16 cellular contexts compared by ENCODE assay signal in the genomic region with DNA sequence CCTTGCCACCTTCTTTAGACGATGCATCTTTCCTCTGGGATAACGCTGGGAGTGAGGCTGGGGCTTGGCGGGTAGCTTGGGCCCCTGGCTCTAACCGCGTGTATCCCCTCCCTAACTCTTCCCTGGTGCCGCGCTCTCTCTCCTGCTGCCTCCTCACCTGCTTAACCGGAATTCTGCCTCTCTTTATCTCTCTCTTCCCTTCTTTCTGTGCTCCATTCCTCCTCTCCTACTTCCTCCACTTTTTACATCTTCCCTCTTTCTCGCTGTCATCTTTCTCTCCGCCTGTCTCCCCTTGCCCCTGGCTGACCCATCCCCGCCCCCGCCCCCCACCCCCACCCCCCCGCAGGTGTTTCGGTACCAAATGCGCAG. TPM values are rescaled to one million over a fixed set of nuclear protein-coding genes. Genes with fewer than 3 reads are reported as not detected.
DNase-seq lines count a peak whose midpoint lies in the region; ATAC-seq, FAIRE-seq and TF ChIP-seq lines count a peak whose summit lies in the region.
"Had no signal": no experiment of that assay in that cellular context is flagged by ENCODE, and none has a peak within 500 bp of the region (broad histone marks: within the 10 kb centered on the region; RNA-seq: fewer than 3 reads in every experiment).

No MANE protein-coding gene starts in this region.

- 0 out of 2 replicates have a peak overlapping the region, but pooled peaks have one; percentile 9 for H2BK12ac ChIP-seq in H1 (ENCODE audit: low read depth, low read length)

- no peaks in the 10 kb centered on the region for H3K36me3 Mint-ChIP-seq in activated T-cell treated with anti-CD3 and anti-CD28 coated beads, Interleukin-2, amount 50 U/mL, for 24 hours (ENCODE audit: low read depth)
- H3K36me3 Mint-ChIP-seq in neural crest cell (ENCODE audit: low read depth), result peaks cover 4% of the 10 kb centered on the region

- H3K4me2 ChIP-seq in H1 (ENCODE audit: insufficient read depth in 1 of 2, low read depth in 2 of 2, low read length in 2 of 2), result peak overlapping the region; percentile 88 to 92; a peak in 3 of 4 replicates

- peaks cover 59% of the 10 kb centered on the region for H3K4me1 ChIP-seq in HUES6 (ENCODE audit: control insufficient read depth, insufficient read depth, low read length)
- H3K4me1 ChIP-seq in H1 (replicated peaks in 1 of 4; ENCODE audit: control insufficient read depth in 3 of 4, insufficient read depth in 4 of 4, low read length in 3 of 4), result peaks cover 2 to 57% (median 47%) of the 10 kb centered on the region in 4 experiments

- no peak overlapping the region for H3K23ac ChIP-seq in H1 (ENCODE audit: insufficient read length)

- H3K4ac ChIP-seq in H1 (replicated peaks; ENCODE audit: insufficient read length, low read depth, low read length), result no peak overlapping the region

- H2BK5ac ChIP-seq in H1 (ENCODE audit: low read depth, low read length), result no peak overlapping the region

- H3K27me3 ChIP-seq in HUES6 (ENCODE audit: control insufficient read depth, insufficient read depth, low read length), result peaks cover 100% of the 10 kb centered on the region
- H3K27me3 ChIP-seq in H1 (replicated peaks in 1 of 4; ENCODE audit: control insufficient read depth in 3 of 4, extremely low read depth in 1 of 4, insufficient read depth in 3 of 4, low read length in 3 of 4), result peaks cover 78 to 100% (median 93%) of the 10 kb centered on the region in 4 experiments

- no peak for TF ChIP-seq RAD21 in H1 (IDR thresholded peaks at IDR 0.05 in 1 of 2, conservative IDR thresholded peaks at IDR 0.05 in 1 of 2; ENCODE audit: low read depth in 2 of 2, low read length in 2 of 2)

- H3K4me3 Mint-ChIP-seq in activated T-cell treated with anti-CD3 and anti-CD28 coated beads, Interleukin-2, amount 50 U/mL, for 24 hours, result no peak overlapping the region
- peak overlapping the region; percentile 41 for H3K4me3 Mint-ChIP-seq in neural crest cell
- H3K4me3 Mint-ChIP-seq: activated CD4-positive, alpha-beta T cell treated with anti-CD3 and anti-CD28 coated beads for 36 hours had no signal

- TF ChIP-seq CTCF in H1 (IDR thresholded peaks at IDR 0.05; ENCODE audit: control extremely low read depth in 1 of 3, insufficient read depth in 1 of 3, low read depth in 1 of 3, low read length in 3 of 3), result no peak
- TF ChIP-seq CTCF in neural crest cell (conservative IDR thresholded peaks at IDR 0.05), result no peak

- no peak for TF ChIP-seq POLR2A in H1 (IDR thresholded peaks at IDR 0.05; ENCODE audit: control extremely low read depth in 1 of 2, low read depth in 2 of 2, low read length in 2 of 2)

- FAIRE-seq in H1 (lab: Jason Lieb, UNC), result no peak

- H3K14ac ChIP-seq in H1 (ENCODE audit: insufficient read length), result no peak overlapping the region

- H3K9me3 Mint-ChIP-seq in activated T-cell treated with anti-CD3 and anti-CD28 coated beads, Interleukin-2, amount 50 U/mL, for 24 hours, result no peaks in the 10 kb centered on the region
- no peaks in the 10 kb centered on the region for H3K9me3 Mint-ChIP-seq in neural crest cell

- H4K91ac ChIP-seq in H1 (replicated peaks; ENCODE audit: insufficient read length, low read length), result no peak overlapping the region

- CTCF ChIA-PET in H1 (lab: Charles Lee; ENCODE audit: partially characterized antibody), result interaction anchor here (1.0 kb wide), 1 partner anchor 314 kb away, joined by 3 read pairs; no protein-coding TSS in a partner anchor

- no peak overlapping the region for H3K27ac ChIP-seq in HUES6 (ENCODE audit: low read depth, low read length)
- no peak overlapping the region for H3K27ac ChIP-seq in H1 (ENCODE audit: low read depth, low read length)
- H3K27ac ChIP-seq: brain microvascular endothelial cell, psoas muscle, vagina had no signal

- no peak overlapping the region for H4K5ac ChIP-seq in H1 (ENCODE audit: insufficient read length, low read depth, low read length)

- H4K20me1 ChIP-seq in H1 (replicated peaks in 1 of 2; ENCODE audit: control insufficient read depth in 1 of 2, insufficient read depth in 2 of 2, low read length in 2 of 2), result peaks cover 11 to 28% of the 10 kb centered on the region in 2 experiments

- H3K9ac ChIP-seq in HUES6 (ENCODE audit: low read length) (no peak overlapping the region), H1 (replicated peaks in 1 of 4; ENCODE audit: extremely low read depth in 1 of 4, low read depth in 3 of 4, low read length in 3 of 4) (no peak overlapping the region)

- no peak for TF ChIP-seq EP300 in H1 (IDR thresholded peaks at IDR 0.05; ENCODE audit: borderline replicate concordance in 1 of 2, low read depth in 2 of 2, low read length in 2 of 2)

- H4K8ac ChIP-seq in H1 (ENCODE audit: extremely low read depth, insufficient read depth, low read length), result 0 out of 2 replicates have a peak overlapping the region, but pooled peaks have one; percentile 28

- H2AFZ ChIP-seq in H1 (ENCODE audit: low read length), result no peak overlapping the region

- peaks cover 92% of the 10 kb centered on the region for H3K27me3 Mint-ChIP-seq in activated T-cell treated with anti-CD3 and anti-CD28 coated beads, Interleukin-2, amount 50 U/mL, for 24 hours
- H3K27me3 Mint-ChIP-seq in neural crest cell (ENCODE audit: low read depth), result peaks cover 100% of the 10 kb centered on the region

- H3K36me3 ChIP-seq in HUES6 (ENCODE audit: control insufficient read depth, insufficient read depth, low read length), result no peaks in the 10 kb centered on the region
- H3K36me3 ChIP-seq in H1 (ENCODE audit: control insufficient read depth in 2 of 4, insufficient read depth in 4 of 4, low read length in 3 of 4), result peaks cover 0 to 13% (median 0%) of the 10 kb centered on the region in 4 experiments; a peak in 1 of 8 replicates
- H3K36me3 ChIP-seq: brain microvascular endothelial cell, vagina had no signal

- H3K79me1 ChIP-seq in H1 (ENCODE audit: low read depth, low read length), result no peaks in the 10 kb centered on the region

- H2AK5ac ChIP-seq in H1 (ENCODE audit: low read depth, low read length), result no peak overlapping the region

- peak overlapping the region; percentile 80 for H3K27ac Mint-ChIP-seq in activated T-cell treated with anti-CD3 and anti-CD28 coated beads, Interleukin-2, amount 50 U/mL, for 24 hours
- no peak overlapping the region for H3K27ac Mint-ChIP-seq in neural crest cell (ENCODE audit: unreplicated experiment)
- H3K27ac Mint-ChIP-seq: activated CD4-positive, alpha-beta T cell treated with anti-CD3 and anti-CD28 coated beads for 36 hours had no signal

- H3K9me3 ChIP-seq in HUES6 (ENCODE audit: control insufficient read depth, insufficient read depth, low read depth, low read length) (no peaks in the 10 kb centered on the region), H1 (ENCODE audit: insufficient read depth in 2 of 2, low read depth in 1 of 2, low read length in 1 of 2) (no peaks in the 10 kb centered on the region; a peak in 1 of 4 replicates)
- H3K9me3 ChIP-seq: psoas muscle, vagina had no signal

- POLR2A ChIA-PET in H1 (lab: Charles Lee; ENCODE audit: partially characterized antibody), result interaction anchor here (0.6 to 1.4 kb wide), 2 partner anchors 9 to 688 kb away, joined by 5 to 7 read pairs; a partner anchor contains a TSS

- H3K23me2 ChIP-seq in H1 (ENCODE audit: low read depth, low read length), result peaks cover 20% of the 10 kb centered on the region; the same call in 1 of the 2 replicates

- no peak overlapping the region for H3K56ac ChIP-seq in H1 (replicated peaks; ENCODE audit: insufficient read length, low read depth, low read length)

- no peak overlapping the region for H2BK120ac ChIP-seq in H1 (replicated peaks; ENCODE audit: low read depth, low read length)

- no peak for ATAC-seq in GM21825 (IDR thresholded peaks at IDR 0.05; ENCODE audit: unreplicated experiment)
- ATAC-seq: activated CD4-positive, alpha-beta T cell treated with anti-CD3 and anti-CD28 coated beads for 36 hours; left colon; psoas muscle; stimulated activated naive CD8-positive, alpha-beta T cell treated with anti-CD3 and anti-CD28 coated beads, Interleukin-15, Interleukin-2, amounts not matched to agents 100 U/mL and 50 U/mL, for 24 hours had no signal

- peaks cover 62% of the 10 kb centered on the region for H3K4me1 Mint-ChIP-seq in activated T-cell treated with anti-CD3 and anti-CD28 coated beads, Interleukin-2, amount 50 U/mL, for 24 hours (ENCODE audit: low read depth)
- peaks cover 38% of the 10 kb centered on the region for H3K4me1 Mint-ChIP-seq in neural crest cell

- no peaks in the 10 kb centered on the region for H3K79me2 ChIP-seq in H1 (ENCODE audit: control insufficient read depth in 1 of 2, insufficient read depth in 2 of 2, low read length in 2 of 2)

- peak overlapping the region; percentile 67 for H3K4me3 ChIP-seq in HUES6 (ENCODE audit: low read depth, low read length)
- peak overlapping the region in 1 of 4 experiments; percentile 74; a peak in 2 of 8 replicates for H3K4me3 ChIP-seq in H1 (ENCODE audit: extremely low read depth in 1 of 4, insufficient read depth in 2 of 4, low read depth in 3 of 4, low read length in 4 of 4)
- H3K4me3 ChIP-seq: psoas muscle, vagina had no signal

- H2BK15ac ChIP-seq in H1 (ENCODE audit: low read length), result no peak overlapping the region

- H2BK20ac ChIP-seq in H1 (ENCODE audit: low read length), result no peak overlapping the region

- WGBS in H1 (ENCODE audit: extremely low coverage in 1 of 2, insufficient coverage in 1 of 2, insufficient read length in 1 of 2, insufficient replicate concordance in 2 of 2, low coverage in 1 of 2, low lambda C conversion rate in 2 of 2, missing lambda C conversion rate in 1 of 2), 2 experiments, result 0% methylated on average over 8 of the region's 15 CpGs; no CpG with 5 or more reads in 1 of the 2 experiments

- H3K18ac ChIP-seq in H1 (ENCODE audit: extremely low read depth, low read length), result peak overlapping the region; percentile 32; the same call in 1 of the 2 replicates

- no peak for DNase-seq in activated T-cell treated with anti-CD3 and anti-CD28 coated beads, Interleukin-2, amount 50 U/mL, for 24 hours
- no peak for DNase-seq in activated T-cell treated with anti-CD3 and anti-CD28 coated beads, Interleukin-2, amount 50 U/mL, for 48 hours
- DNase-seq in H1 (ENCODE audit: low read depth in 1 of 2, low spot score in 2 of 2) (no peak), neural crest cell (ENCODE audit: low read depth, low spot score) (no peak), 8988T (no peak), medulla oblongata (ENCODE audit: extremely low spot score) (no peak)
- DNase-seq: activated CD4-positive, alpha-beta T cell treated with anti-CD3 and anti-CD28 coated beads for 36 hours; brain microvascular endothelial cell; left colon; MV-4-11; psoas muscle; Right ventricle myocardium superior; stimulated activated naive CD8-positive, alpha-beta T cell treated with anti-CD3 and anti-CD28 coated beads, Interleukin-15, Interleukin-2, amounts not matched to agents 100 U/mL and 50 U/mL, for 24 hours had no signal

RNA-seq across cellular contexts. Expression of a gene that starts 2.7 kb away (rescaled TPM):
- 0.93 and 1.5 TPM in 2 replicates for total RNA-seq in H1 (2021; fragmentation: NEBNext Ultra II Directional; extraction: Animal tissue kit (Norgen Biotek cat#: 25700))
- 0.26 and 0.33 TPM in 2 replicates for polyA plus RNA-seq in H1 (2011; rRNA removed)
- polyA plus RNA-seq in H1 (2011; cell fraction: cytosol; rRNA removed), result 0.21 TPM
- polyA plus RNA-seq in H1 (2011; cell fraction: nucleus; rRNA removed), result 0.67 TPM
- polyA plus RNA-seq in H1 (2012, experiment 1 of 2), result 0.57 to 1.4 TPM (median 0.94 TPM) in 4 replicates
- 0.81 TPM for polyA plus RNA-seq in H1 (2012, experiment 2 of 2)
- polyA plus RNA-seq in H1 (2013, experiment 1 of 2), result 0.53 TPM
- polyA plus RNA-seq in H1 (2013, experiment 2 of 2), result 0.39 TPM
- 0.35 TPM in 1 of 2 replicates, not detected in the other for polyA minus RNA-seq in H1 (2011; rRNA and poly(A)+ RNA removed)
- polyA minus RNA-seq in H1 (2011; cell fraction: cytosol; rRNA and poly(A)+ RNA removed), result not detected
- 0.70 TPM for polyA minus RNA-seq in H1 (2011; cell fraction: nucleus; rRNA and poly(A)+ RNA removed)
- total RNA-seq in neural crest cell, result 0.43 and 1.1 TPM in 2 replicates
- total RNA-seq: activated CD4-positive, alpha-beta T cell treated with anti-CD3 and anti-CD28 coated beads for 36 hours; left colon; psoas muscle; Right ventricle myocardium superior; vagina had no signal
- polyA plus RNA-seq: psoas muscle had no signal

RNA-seq across cellular contexts. Expression of a gene that starts 8.8 kb away (rescaled TPM):
- total RNA-seq in H1 (2021; fragmentation: NEBNext Ultra II Directional; extraction: Animal tissue kit (Norgen Biotek cat#: 25700)), result 62.8 and 67.7 TPM in 2 replicates
- polyA plus RNA-seq in H1 (2011; rRNA removed), result 20.1 and 23.7 TPM in 2 replicates
- 26.3 TPM for polyA plus RNA-seq in H1 (2011; cell fraction: cytosol; rRNA removed)
- 29.8 TPM for polyA plus RNA-seq in H1 (2011; cell fraction: nucleus; rRNA removed)
- 66.6 to 96.2 TPM (median 77.0 TPM) in 4 replicates for polyA plus RNA-seq in H1 (2012, experiment 1 of 2)
- polyA plus RNA-seq in H1 (2012, experiment 2 of 2), result 23.2 TPM
- polyA plus RNA-seq in H1 (2013, experiment 1 of 2), result 74.6 TPM
- 70.3 TPM for polyA plus RNA-seq in H1 (2013, experiment 2 of 2)
- 24.8 and 31.2 TPM in 2 replicates for polyA minus RNA-seq in H1 (2011; rRNA and poly(A)+ RNA removed)
- polyA minus RNA-seq in H1 (2011; cell fraction: cytosol; rRNA and poly(A)+ RNA removed), result 21.7 TPM
- 26.4 TPM for polyA minus RNA-seq in H1 (2011; cell fraction: nucleus; rRNA and poly(A)+ RNA removed)
- total RNA-seq in neural crest cell, result 68.3 and 68.7 TPM in 2 replicates
